16 cellular contexts compared by ENCODE assay signal in the genomic region with DNA sequence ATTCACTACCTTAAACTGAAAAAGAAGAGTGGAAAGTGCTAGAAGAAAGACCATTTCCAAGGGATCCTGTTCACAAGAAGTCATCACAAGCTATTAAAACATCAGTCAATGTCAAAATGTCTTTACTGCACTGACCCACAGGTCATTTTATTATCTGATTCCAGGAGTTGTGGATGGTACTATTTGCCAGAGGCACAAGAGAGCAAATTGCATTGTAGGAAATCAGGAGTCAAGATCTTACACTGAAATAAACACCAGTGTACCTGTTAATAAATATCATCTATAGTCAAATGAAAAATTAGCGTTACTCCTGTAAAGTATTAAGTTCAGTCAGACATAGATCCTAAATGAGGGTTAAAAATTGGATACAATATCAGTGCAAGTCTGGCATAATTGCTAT.
A peak's percentile ranks its signal among the peaks of the same experiment; 100 is the strongest.
DNase-seq lines count a peak whose midpoint lies in the region; ATAC-seq and TF ChIP-seq lines count a peak whose summit lies in the region.
"Had no signal": no experiment of that assay in that cellular context is flagged by ENCODE, and none has a peak within 500 bp of the region (broad histone marks: within the 10 kb centered on the region; RNA-seq: fewer than 3 reads in every experiment).

No MANE protein-coding gene starts in this region.

- H3K27me3 ChIP-seq in SK-N-SH (ENCODE audit: insufficient read depth): no peaks in the 10 kb centered on the region
- no peaks in the 10 kb centered on the region for H3K27me3 ChIP-seq in thyroid gland
- H3K27me3 ChIP-seq: BLaER1 treated with 17β-estradiol and CSF1 and Interleukin-3, amounts not matched to agents 10 nM and 100 nM had no signal

- no peaks in the 10 kb centered on the region for H3K36me3 ChIP-seq in SK-N-SH (replicated peaks in 1 of 2; ENCODE audit: control insufficient read depth in 1 of 2, insufficient read depth in 2 of 2, low read length in 1 of 2)
- no peaks in the 10 kb centered on the region for H3K36me3 ChIP-seq in thyroid gland
- H3K36me3 ChIP-seq: BLaER1 treated with 17β-estradiol and CSF1 and Interleukin-3, amounts not matched to agents 10 nM and 100 nM had no signal

- 9% methylated on average over 1 of the region's 1 CpG for WGBS in SK-N-SH (ENCODE audit: low lambda C conversion rate)
- 84 to 92% methylated on average over 1 of the region's 1 CpG for WGBS in thyroid gland, 2 donors

- H3K4me3 ChIP-seq in SK-N-SH (ENCODE audit: low read depth in 2 of 2, low read length in 1 of 2): no peak overlapping the region
- no peak overlapping the region for H3K4me3 ChIP-seq in thyroid gland (replicated peaks in 1 of 3)
- H3K4me3 ChIP-seq: A549; BLaER1 treated with 17β-estradiol and CSF1 and Interleukin-3, amounts not matched to agents 10 nM and 100 nM had no signal

- H3K79me2 ChIP-seq in SK-N-SH (ENCODE audit: insufficient read depth): no peaks in the 10 kb centered on the region

- no peak overlapping the region for H3K9ac ChIP-seq in SK-N-SH
- H3K9ac ChIP-seq: BLaER1 treated with 17β-estradiol and CSF1 and Interleukin-3, amounts not matched to agents 10 nM and 100 nM had no signal

- ATAC-seq in SK-N-SH treated with all-trans-retinoic acid at 6 μM for 48 hours: no peak
- ATAC-seq in GM21515 (IDR thresholded peaks at IDR 0.05; ENCODE audit: unreplicated experiment): no peak
- ATAC-seq: A549; CD8-positive, alpha-beta T cell had no signal

- H4K20me1 ChIP-seq in SK-N-SH (ENCODE audit: insufficient read depth): no peaks in the 10 kb centered on the region
- H4K20me1 ChIP-seq: BLaER1 treated with 17β-estradiol and CSF1 and Interleukin-3, amounts not matched to agents 10 nM and 100 nM had no signal

- TF ChIP-seq EP300 in SK-N-SH (IDR thresholded peaks at IDR 0.05; ENCODE audit: borderline replicate concordance in 1 of 2, low read depth in 1 of 2, low read length in 1 of 2): no peak

- TF ChIP-seq RAD21 in SK-N-SH (IDR thresholded peaks at IDR 0.05; ENCODE audit: low read length): no peak

- TF ChIP-seq CTCF in SK-N-SH (IDR thresholded peaks at IDR 0.05): no peak
- no peak for TF ChIP-seq CTCF in thyroid gland (IDR thresholded peaks at IDR 0.05)

- intact Hi-C loops in thyroid gland (cut with DNase I): no loop called here

- H3K9me3 ChIP-seq in SK-N-SH (0 out of 2 replicates have a peak, but pooled peaks cover 3% of the 10 kb centered on the region), thyroid gland (no peaks in the 10 kb centered on the region)
- H3K9me3 ChIP-seq: A549; BLaER1 treated with 17β-estradiol and CSF1 and Interleukin-3, amounts not matched to agents 10 nM and 100 nM; Caco-2 had no signal

- no peaks in the 10 kb centered on the region for H3F3A ChIP-seq in SK-N-SH (replicated peaks; ENCODE audit: insufficient read depth)

- no peak overlapping the region for H2AFZ ChIP-seq in SK-N-SH (ENCODE audit: low read depth)

- CTCF ChIA-PET in SK-N-SH (lab: Yijun Ruan, JAX): interaction anchor here (0.7 to 1.5 kb wide), 4 partner anchors 11 to 578 kb away, joined by 3 to 4 read pairs (median 3); no protein-coding TSS in a partner anchor

- H3K27ac ChIP-seq in SK-N-SH (ENCODE audit: low read depth in 2 of 2, low read length in 1 of 2) (no peak overlapping the region; a peak in 1 of 4 replicates), thyroid gland (no peak overlapping the region)
- H3K27ac ChIP-seq: 22Rv1; A549; BLaER1 treated with 17β-estradiol and CSF1 and Interleukin-3, amounts not matched to agents 10 nM and 100 nM; C4-2B had no signal

- no peak for TF ChIP-seq POLR2A in thyroid gland (IDR thresholded peaks at IDR 0.05)

- no peak overlapping the region for H3K4me2 ChIP-seq in SK-N-SH
- H3K4me2 ChIP-seq: A549; BLaER1 treated with 17β-estradiol and CSF1 and Interleukin-3, amounts not matched to agents 10 nM and 100 nM had no signal

- H3K9me2 ChIP-seq in SK-N-SH: no peaks in the 10 kb centered on the region

- DNase-seq in SK-N-SH: peak; percentile 37
- DNase-seq in SK-N-DZ (ENCODE audit: low spot score): peak; percentile 30
- DNase-seq in thyroid gland: no peak
- DNase-seq: AML-193; Caco-2; Calu3; CD4-positive, alpha-beta T cell; CD8-positive, alpha-beta T cell; DMS79 treated with DMSO at 0.1 percent for 48 hours; GF-D8 had no signal

- H3K4me1 ChIP-seq in SK-N-SH (ENCODE audit: control insufficient read depth in 1 of 2, insufficient read depth in 2 of 2, low read depth in 1 of 2, low read length in 1 of 2) (peaks cover 0 to 6% of the 10 kb centered on the region in 2 experiments; a peak in 2 of 4 replicates), thyroid gland (no peaks in the 10 kb centered on the region)
- H3K4me1 ChIP-seq: A549 had no signal

- POLR2A ChIA-PET in SK-N-SH (lab: Yijun Ruan, JAX): no interaction called here

TF ChIP-seq in SK-N-SH, 30 proteins besides CTCF, POLR2A, EP300 and RAD21:
- TF ChIP-seq RCOR1 (IDR thresholded peaks at IDR 0.05; ENCODE audit: low read length) (peak; percentile 80; the same call in 1 of the 2 replicates), NFIC (IDR thresholded peaks at IDR 0.05; ENCODE audit: borderline replicate concordance) (no peak), FOXJ3 (CRISPR knock-in tag; IDR thresholded peaks at IDR 0.05) (0 out of 2 replicates have a peak, but pooled peaks have one; percentile 35), GATA2 (CRISPR knock-in tag; IDR thresholded peaks at IDR 0.05) (peak; percentile 92)

TF ChIP-seq in SK-N-SH treated with all-trans-retinoic acid at 6 μM for 48 hours, 23 proteins besides CTCF, POLR2A, EP300 and RAD21:
- no peak for TF ChIP-seq CSDC2 (CRISPR knock-in tag; IDR thresholded peaks at IDR 0.05)
- no peak for TF ChIP-seq POU6F1 (CRISPR knock-in tag; IDR thresholded peaks at IDR 0.05; ENCODE audit: borderline replicate concordance, low read depth)
- TF ChIP-seq PPARA (CRISPR knock-in tag; IDR thresholded peaks at IDR 0.05; ENCODE audit: borderline replicate concordance): no peak
- TF ChIP-seq BACH2 (CRISPR knock-in tag; IDR thresholded peaks at IDR 0.05; ENCODE audit: borderline replicate concordance): no peak
- no peak for TF ChIP-seq TCF4 (CRISPR knock-in tag; IDR thresholded peaks at IDR 0.05; ENCODE audit: borderline replicate concordance)
- no peak for TF ChIP-seq SNAI2 (CRISPR knock-in tag; IDR thresholded peaks at IDR 0.05)
- no peak for TF ChIP-seq RARB (CRISPR knock-in tag; IDR thresholded peaks at IDR 0.05)
- no peak for TF ChIP-seq ZNF565 (CRISPR knock-in tag; conservative IDR thresholded peaks at IDR 0.05; ENCODE audit: low read depth)

Comparison
In these comparisons a context has a peak if more than half of its experiments do, and no peak if none do; other contexts are left out.
1. DNase-seq: peak in SK-N-SH (single experiment) and SK-N-DZ (single experiment); none in thyroid gland (0 of 2).